ENCODE assay signal across 11 cellular contexts in the genomic region with DNA sequence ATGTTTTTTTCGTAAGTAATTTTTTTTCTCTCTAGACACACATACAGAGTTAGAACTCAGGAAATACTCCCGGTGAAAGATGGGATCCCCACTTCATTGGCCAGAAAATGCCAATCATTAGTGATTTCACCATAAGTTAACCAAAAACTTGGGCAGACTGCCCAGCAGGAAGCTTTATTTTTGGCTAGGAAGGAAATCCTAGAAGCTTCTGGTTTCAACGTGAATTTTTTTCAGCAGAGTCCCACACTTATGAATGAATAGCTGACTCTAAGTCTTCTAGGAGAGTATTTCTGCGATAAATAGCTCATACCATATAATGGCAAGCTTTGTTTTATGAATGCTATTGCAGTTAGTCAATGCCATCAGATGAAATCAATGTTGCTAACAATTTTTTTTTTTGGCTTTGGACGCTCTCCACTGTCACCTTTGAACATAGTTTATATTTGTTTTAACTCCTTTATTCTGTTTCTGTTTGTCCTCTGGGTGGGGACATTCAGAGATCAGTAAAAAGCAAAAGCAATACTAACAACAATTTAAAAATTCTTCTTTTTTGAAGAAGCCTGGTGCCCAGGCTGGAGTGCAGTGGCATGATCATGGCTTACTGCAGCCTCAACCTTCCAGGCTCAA. TPM values are rescaled to one million over a fixed set of nuclear protein-coding genes. Genes with fewer than 3 reads are reported as not detected.
DNase-seq lines count a peak whose midpoint lies in the region; ATAC-seq and TF ChIP-seq lines count a peak whose summit lies in the region.
"Had no signal": no experiment of that assay in that cellular context is flagged by ENCODE, and none has a peak within 500 bp of the region (broad histone marks: within the 10 kb centered on the region; RNA-seq: fewer than 3 reads in every experiment).

No MANE protein-coding gene starts in this region.

- no peaks in the 10 kb centered on the region for H3K9me3 Mint-ChIP-seq in MCF 10A (ENCODE audit: unreplicated experiment)

- H3K27me3 ChIP-seq in breast epithelium (no peaks in the 10 kb centered on the region), thoracic aorta (replicated peaks; ENCODE audit: insufficient read depth) (no peaks in the 10 kb centered on the region)

- H3K27ac Mint-ChIP-seq in MCF 10A (ENCODE audit: low read depth, unreplicated experiment): peak overlapping the region; percentile 21

- H3K36me3 Mint-ChIP-seq in MCF 10A (ENCODE audit: insufficient read depth, unreplicated experiment): peaks cover 76% of the 10 kb centered on the region

- no peak overlapping the region for H3K4me3 Mint-ChIP-seq in MCF 10A (ENCODE audit: unreplicated experiment)

- H3K36me3 ChIP-seq in breast epithelium (no peaks in the 10 kb centered on the region), thoracic aorta (peaks cover 26% of the 10 kb centered on the region)

- H3K4me1 Mint-ChIP-seq in MCF 10A (ENCODE audit: insufficient read depth, unreplicated experiment): peaks cover 14% of the 10 kb centered on the region

- CTCF ChIA-PET in MCF 10A (lab: Yijun Ruan, JAX): interaction anchor here (0.6 to 1.1 kb wide), 6 partner anchors 40 to 702 kb away, joined by 3 to 5 read pairs (median 3); partner anchors contain the start of gene ARPC3

- ATAC-seq in left lobe of liver (peak; percentile 77), thoracic aorta (ENCODE audit: insufficient number of reproducible peaks, low FRiP score, low read depth) (no peak)

- no peak for TF ChIP-seq CTCF in MCF 10A (IDR thresholded peaks at IDR 0.05; ENCODE audit: unreplicated experiment)
- no peak for TF ChIP-seq CTCF in breast epithelium (IDR thresholded peaks at IDR 0.05)
- no peak for TF ChIP-seq CTCF in thoracic aorta (IDR thresholded peaks at IDR 0.05)

- no peak for TF ChIP-seq POLR2A in breast epithelium (IDR thresholded peaks at IDR 0.05)

- H3K27ac ChIP-seq in breast epithelium (no peak overlapping the region), thoracic aorta (no peak overlapping the region)
- H3K27ac ChIP-seq: C4-2B had no signal

- DNase-seq in MCF 10A (ENCODE audit: unreplicated experiment) (peak; percentile 66), breast epithelium (ENCODE audit: low spot score in 2 of 2) (no peak), left lobe of liver (ENCODE audit: low spot score) (peak; percentile 68), thoracic aorta (ENCODE audit: low spot score) (no peak), inferior parietal cortex (ENCODE audit: extremely low spot score) (no peak), NCI-H1694 treated with DMSO at 0.1 percent for 48 hours (lab: John Stamatoyannopoulos, UW) (no peak)
- DNase-seq in activated CD8-positive, alpha-beta memory T cell treated with anti-CD3 and anti-CD28 coated beads, Interleukin-2, amount 50 U/mL, for 48 hours: peak; percentile 3
- no peak for DNase-seq in activated CD4-positive, CD25-positive, alpha-beta regulatory T cell (lab: John Stamatoyannopoulos, UW)
- DNase-seq: NCI-H82, T1000 had no signal

- H3K4me1 ChIP-seq in breast epithelium (peaks cover 7 to 15% of the 10 kb centered on the region in 2 donors), thoracic aorta (ENCODE audit: control insufficient read depth in 1 of 2, low read depth in 2 of 2) (peaks cover 23 to 44% of the 10 kb centered on the region in 2 donors)

- POLR2A ChIA-PET in MCF 10A (lab: Yijun Ruan, JAX): interaction anchor here (0.7 to 1.2 kb wide), 4 partner anchors 9 to 330 kb away, joined by 3 to 10 read pairs (median 4); partner anchors contain the start of gene PPP1CC

- H3K27me3 Mint-ChIP-seq in MCF 10A (ENCODE audit: insufficient read depth, unreplicated experiment): no peaks in the 10 kb centered on the region

- intact Hi-C loops in MCF 10A (cut with micrococcal nuclease) (no loop called here), breast epithelium (cut with DNase I; ENCODE audit: low total_unique reads) (no loop called here)

- H3K9me3 ChIP-seq in breast epithelium: no peaks in the 10 kb centered on the region
- H3K9me3 ChIP-seq in thoracic aorta: no peaks in the 10 kb centered on the region

- BruUV-seq in MCF 10A (replicated peaks; lab: Mats Ljungman, UMichigan): no TSS peak

- no peak overlapping the region for H3K4me3 ChIP-seq in breast epithelium
- peak overlapping the region; percentile 19 for H3K4me3 ChIP-seq in thoracic aorta

RNA-seq across cellular contexts. Expression of gene PPP1CC, which starts 9.5 kb away (rescaled TPM):
- total RNA-seq in MCF 10A (2022) (79.4 and 94.6 TPM in 2 replicates), breast epithelium (100 to 1,000 TPM in 2 of 3 donors, 10 to 100 TPM in 1; 97.7 to 135 (median 106) TPM), left lobe of liver (42.8 TPM), thoracic aorta (100 to 1,000 TPM in 1 of 2 donors, 10 to 100 TPM in 1; 76.4 to 105 TPM)

RNA-seq across cellular contexts. Expression of gene HVCN1, which starts 44.3 kb away (rescaled TPM):
- total RNA-seq in MCF 10A (2022) (not detected in 2 replicates), breast epithelium (10 to 100 TPM in 1 of 3 donors, 1 to 10 TPM in 2; 2.6 to 16.6 (median 7.6) TPM), left lobe of liver (1.5 TPM), thoracic aorta (10 to 100 TPM; 12.3 to 14.5 TPM)

Comparison
In these comparisons a context has a peak if more than half of its experiments do, and no peak if none do; other contexts are left out.
1. DNase-seq: peak in MCF 10A (single experiment), activated CD8-positive, alpha-beta memory T cell treated with anti-CD3 and anti-CD28 coated beads, Interleukin-2, amount 50 U/mL, for 48 hours (single experiment) and left lobe of liver (single experiment); none in breast epithelium (0 of 2), thoracic aorta (single experiment), inferior parietal cortex (single experiment), activated CD4-positive, CD25-positive, alpha-beta regulatory T cell (0 of 4) and NCI-H1694 treated with DMSO at 0.1 percent for 48 hours (single experiment).